ENCODE assay signal across 1 cellular context in the genomic region with DNA sequence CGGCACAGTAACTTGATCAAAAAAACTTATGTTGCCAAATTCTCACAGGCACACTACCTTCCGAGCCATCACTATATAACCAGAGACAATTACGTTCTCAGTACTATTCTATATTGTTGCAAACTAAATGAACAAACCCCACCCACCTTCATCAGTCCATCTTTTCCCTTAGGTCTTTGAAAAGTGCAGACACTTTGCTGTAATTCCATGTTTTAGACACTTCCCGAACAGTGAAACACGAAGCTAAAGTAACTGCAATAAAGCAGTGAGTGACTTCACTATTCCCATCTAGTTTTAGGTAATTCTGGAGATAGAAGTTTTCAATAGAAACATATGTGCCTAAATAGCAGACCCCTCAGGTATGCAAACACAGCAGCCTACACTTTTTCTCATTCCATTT.
A peak's percentile ranks its signal among the peaks of the same experiment; 100 is the strongest.
TF ChIP-seq lines count a peak whose summit lies in the region.

No MANE protein-coding gene starts in this region.

TF ChIP-seq in HCT116, 20 proteins besides CTCF, POLR2A, EP300 and RAD21 (continued from another document):
- TF ChIP-seq SIN3A (IDR thresholded peaks at IDR 0.05; ENCODE audit: low read depth) (no peak), EZH2 (IDR thresholded peaks at IDR 0.05) (no peak), EZH2phosphoT487 (IDR thresholded peaks at IDR 0.05; ENCODE audit: borderline replicate concordance) (no peak), ZNF274 (IDR thresholded peaks at IDR 0.05; ENCODE audit: low read depth, low read length) (no peak), YY1 (IDR thresholded peaks at IDR 0.05; ENCODE audit: extremely low read depth, insufficient replicate concordance, low read depth, low read length) (no peak), POLR2AphosphoS5 (IDR thresholded peaks at IDR 0.05; ENCODE audit: low read depth, low read length) (0 out of 2 replicates have a peak, but pooled peaks have one; percentile 24)
- TF ChIP-seq, protein P1, sequence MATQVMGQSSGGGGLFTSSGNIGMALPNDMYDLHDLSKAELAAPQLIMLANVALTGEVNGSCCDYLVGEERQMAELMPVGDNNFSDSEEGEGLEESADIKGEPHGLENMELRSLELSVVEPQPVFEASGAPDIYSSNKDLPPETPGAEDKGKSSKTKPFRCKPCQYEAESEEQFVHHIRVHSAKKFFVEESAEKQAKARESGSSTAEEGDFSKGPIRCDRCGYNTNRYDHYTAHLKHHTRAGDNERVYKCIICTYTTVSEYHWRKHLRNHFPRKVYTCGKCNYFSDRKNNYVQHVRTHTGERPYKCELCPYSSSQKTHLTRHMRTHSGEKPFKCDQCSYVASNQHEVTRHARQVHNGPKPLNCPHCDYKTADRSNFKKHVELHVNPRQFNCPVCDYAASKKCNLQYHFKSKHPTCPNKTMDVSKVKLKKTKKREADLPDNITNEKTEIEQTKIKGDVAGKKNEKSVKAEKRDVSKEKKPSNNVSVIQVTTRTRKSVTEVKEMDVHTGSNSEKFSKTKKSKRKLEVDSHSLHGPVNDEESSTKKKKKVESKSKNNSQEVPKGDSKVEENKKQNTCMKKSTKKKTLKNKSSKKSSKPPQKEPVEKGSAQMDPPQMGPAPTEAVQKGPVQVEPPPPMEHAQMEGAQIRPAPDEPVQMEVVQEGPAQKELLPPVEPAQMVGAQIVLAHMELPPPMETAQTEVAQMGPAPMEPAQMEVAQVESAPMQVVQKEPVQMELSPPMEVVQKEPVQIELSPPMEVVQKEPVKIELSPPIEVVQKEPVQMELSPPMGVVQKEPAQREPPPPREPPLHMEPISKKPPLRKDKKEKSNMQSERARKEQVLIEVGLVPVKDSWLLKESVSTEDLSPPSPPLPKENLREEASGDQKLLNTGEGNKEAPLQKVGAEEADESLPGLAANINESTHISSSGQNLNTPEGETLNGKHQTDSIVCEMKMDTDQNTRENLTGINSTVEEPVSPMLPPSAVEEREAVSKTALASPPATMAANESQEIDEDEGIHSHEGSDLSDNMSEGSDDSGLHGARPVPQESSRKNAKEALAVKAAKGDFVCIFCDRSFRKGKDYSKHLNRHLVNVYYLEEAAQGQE (IDR thresholded peaks at IDR 0.05; ENCODE audit: low read depth) = no peak
